In genomic region chrX:97984641-97985040, GRCh38 we compare ENCODE assay signal across 27 cellular contexts.
A peak's percentile ranks its signal among the peaks of the same experiment; 100 is the strongest.
DNase-seq lines count a peak whose midpoint lies in the region; ATAC-seq and TF ChIP-seq lines count a peak whose summit lies in the region.
"Had no signal": no experiment of that assay in that cellular context is flagged by ENCODE, and none has a peak within 500 bp of the region (broad histone marks: within the 10 kb centered on the region; RNA-seq: fewer than 3 reads in every experiment).

No MANE protein-coding gene starts in this region.

- H3K9me3 ChIP-seq in SK-N-SH (no peaks in the 10 kb centered on the region), PC-3 (ENCODE audit: low read length) (no peaks in the 10 kb centered on the region), smooth muscle cell (replicated peaks; ENCODE audit: low read depth) (no peaks in the 10 kb centered on the region), gastrocnemius medialis (no peaks in the 10 kb centered on the region)
- H3K9me3 ChIP-seq: BE2C, heart right ventricle, pancreas, vagina had no signal

- H4K20me1 ChIP-seq in SK-N-SH (ENCODE audit: insufficient read depth), result no peaks in the 10 kb centered on the region
- H4K20me1 ChIP-seq in PC-3 (ENCODE audit: low read length), result no peaks in the 10 kb centered on the region
- H4K20me1 ChIP-seq in smooth muscle cell (ENCODE audit: low read depth), result no peaks in the 10 kb centered on the region

- POLR2A ChIA-PET in SK-N-SH (lab: Yijun Ruan, JAX) (no interaction called here), PC-3 (lab: Charles Lee; ENCODE audit: unreplicated experiment) (no interaction called here)

- H3K27me3 ChIP-seq in SK-N-SH (ENCODE audit: insufficient read depth), result no peaks in the 10 kb centered on the region
- H3K27me3 ChIP-seq in PC-3 (ENCODE audit: low read length), result no peaks in the 10 kb centered on the region
- H3K27me3 ChIP-seq in foreskin keratinocyte, result no peaks in the 10 kb centered on the region
- no peaks in the 10 kb centered on the region for H3K27me3 ChIP-seq in smooth muscle cell (ENCODE audit: low read depth)
- no peaks in the 10 kb centered on the region for H3K27me3 ChIP-seq in gastrocnemius medialis
- H3K27me3 ChIP-seq: BE2C, vagina had no signal

- CTCF ChIA-PET in SK-N-SH (lab: Yijun Ruan, JAX) (no interaction called here), PC-3 (lab: Charles Lee) (no interaction called here)

- no peak for TF ChIP-seq EP300 in SK-N-SH (IDR thresholded peaks at IDR 0.05; ENCODE audit: borderline replicate concordance in 1 of 2, low read depth in 1 of 2, low read length in 1 of 2)

- DNase-seq in SK-N-SH (no peak), PC-3 (peak; percentile 37), foreskin keratinocyte (peak; percentile 73 to 88), smooth muscle cell (lab: John Stamatoyannopoulos, UW; ENCODE audit: unreplicated experiment) (no peak), COR-L47 (lab: John Stamatoyannopoulos, UW) (no peak), GF-D8 (lab: John Stamatoyannopoulos, UW) (no peak), gastrocnemius medialis (no peak)
- DNase-seq: 8988T; activated CD4-positive, alpha-beta T cell treated with anti-CD3 and anti-CD28 coated beads for 36 hours; activated CD8-positive, alpha-beta memory T cell treated with anti-CD3 and anti-CD28 coated beads, Interleukin-2, amount 10 ng/mL, durations not matched to agents 7 days and 5 days; activated naive CD8-positive, alpha-beta T cell treated with anti-CD3 and anti-CD28 coated beads, Interleukin-2, amount 10 ng/mL, durations not matched to agents 7 days and 5 days; BE2C; DMS79 treated with DMSO at 0.1 percent for 48 hours; heart right ventricle; KG1; natural killer cell; NCI-H1092 treated with DMSO at 0.1 percent for 48 hours; NCI-H2081; NCI-H524; pancreas; SHP77; substantia nigra had no signal

- WGBS in SK-N-SH (ENCODE audit: low lambda C conversion rate), result 30% methylated on average over 4 of the region's 4 CpGs
- 26% methylated on average over 4 of the region's 4 CpGs for WGBS in smooth muscle cell (ENCODE audit: low lambda C conversion rate)

- no peak for TF ChIP-seq RAD21 in SK-N-SH (IDR thresholded peaks at IDR 0.05; ENCODE audit: low read length)

- no peak overlapping the region for H3K4me2 ChIP-seq in SK-N-SH
- H3K4me2 ChIP-seq in PC-3 (ENCODE audit: low read length), result 0 out of 2 replicates have a peak overlapping the region, but pooled peaks have one; percentile 18
- peak overlapping the region; percentile 35 for H3K4me2 ChIP-seq in smooth muscle cell

- ATAC-seq in SK-N-SH treated with all-trans-retinoic acid at 6 μM for 48 hours (0 out of 3 replicates have a peak, but pooled peaks have one; percentile 28), PC-3 (no peak), foreskin keratinocyte (peak; percentile 98), gastrocnemius medialis (no peak)
- ATAC-seq: activated CD4-positive, alpha-beta T cell treated with anti-CD3 and anti-CD28 coated beads for 36 hours; activated CD8-positive, alpha-beta memory T cell treated with anti-CD3 and anti-CD28 coated beads, Interleukin-2, amount 10 ng/mL, durations not matched to agents 7 days and 5 days; activated T-helper 17 cell treated with anti-CD3 and anti-CD28 coated beads, Interleukin-2, amount 50 U/mL, for 72 hours; heart right ventricle; natural killer cell; pancreas; sciatic nerve had no signal

- intact Hi-C loops in PC-3 (cut with micrococcal nuclease) (no loop called here), gastrocnemius medialis (cut with DNase I; ENCODE audit: low total_unique reads) (no loop called here)

- H3K9me2 ChIP-seq in SK-N-SH (no peaks in the 10 kb centered on the region), PC-3 (replicated peaks; ENCODE audit: low read length) (no peaks in the 10 kb centered on the region)

- no peak overlapping the region for H2AFZ ChIP-seq in SK-N-SH (ENCODE audit: low read depth)
- H2AFZ ChIP-seq in PC-3 (ENCODE audit: low read length), result no peak overlapping the region
- H2AFZ ChIP-seq in smooth muscle cell (ENCODE audit: low read depth), result peak overlapping the region; percentile 78

- H3K4me1 ChIP-seq in SK-N-SH (ENCODE audit: control insufficient read depth in 1 of 2, insufficient read depth in 2 of 2, low read depth in 1 of 2, low read length in 1 of 2) (no peaks in the 10 kb centered on the region), PC-3 (ENCODE audit: insufficient read depth, low read length) (no peaks in the 10 kb centered on the region), foreskin keratinocyte (peaks cover 21% of the 10 kb centered on the region), smooth muscle cell (ENCODE audit: low read depth) (peaks cover 11% of the 10 kb centered on the region), gastrocnemius medialis (no peaks in the 10 kb centered on the region)
- H3K4me1 ChIP-seq: BE2C, heart right ventricle, pancreas, vagina had no signal

- no peak for TF ChIP-seq POLR2A in gastrocnemius medialis (IDR thresholded peaks at IDR 0.05)

- no TSS peak for BruUV-seq in PC-3 (replicated peaks; lab: Mats Ljungman, UMichigan)

- H3F3A ChIP-seq in SK-N-SH (replicated peaks; ENCODE audit: insufficient read depth) (no peaks in the 10 kb centered on the region), PC-3 (ENCODE audit: low read length, unreplicated experiment) (no peaks in the 10 kb centered on the region), smooth muscle cell (ENCODE audit: low read depth) (peaks cover 6% of the 10 kb centered on the region)

- H3K27ac ChIP-seq in SK-N-SH (ENCODE audit: low read depth in 2 of 2, low read length in 1 of 2), result no peak overlapping the region
- no peak overlapping the region for H3K27ac ChIP-seq in PC-3 (ENCODE audit: low read length)
- H3K27ac ChIP-seq in foreskin keratinocyte, result peak overlapping the region; percentile 78
- H3K27ac ChIP-seq in smooth muscle cell (ENCODE audit: low read depth), result peak overlapping the region; percentile 12
- no peak overlapping the region for H3K27ac ChIP-seq in gastrocnemius medialis
- H3K27ac ChIP-seq: coronary artery, heart right ventricle, pancreas, vagina had no signal

- H3K79me2 ChIP-seq in SK-N-SH (ENCODE audit: insufficient read depth) (no peaks in the 10 kb centered on the region), PC-3 (ENCODE audit: low read length) (no peaks in the 10 kb centered on the region), smooth muscle cell (ENCODE audit: low read depth) (no peaks in the 10 kb centered on the region)

- in situ Hi-C loops in gastrocnemius medialis (cut with MboI; ENCODE audit: low sequenced_read_pairs in 4 of 4), result no loop called here

- no peak overlapping the region for H3K9ac ChIP-seq in SK-N-SH
- no peak overlapping the region for H3K9ac ChIP-seq in PC-3 (ENCODE audit: low read length)
- no peak overlapping the region for H3K9ac ChIP-seq in smooth muscle cell (ENCODE audit: low read depth)

- H3K4me3 ChIP-seq in SK-N-SH (ENCODE audit: low read depth in 2 of 2, low read length in 1 of 2) (no peak overlapping the region), PC-3 (ENCODE audit: low read length) (no peak overlapping the region), smooth muscle cell (no peak overlapping the region), gastrocnemius medialis (no peak overlapping the region)
- H3K4me3 ChIP-seq: coronary artery, heart right ventricle, pancreas, vagina had no signal

- H3K36me3 ChIP-seq in SK-N-SH (replicated peaks in 1 of 2; ENCODE audit: control insufficient read depth in 1 of 2, insufficient read depth in 2 of 2, low read length in 1 of 2), result no peaks in the 10 kb centered on the region
- no peaks in the 10 kb centered on the region for H3K36me3 ChIP-seq in PC-3 (ENCODE audit: low read depth, low read length)
- H3K36me3 ChIP-seq in smooth muscle cell (ENCODE audit: low read depth), result no peaks in the 10 kb centered on the region
- H3K36me3 ChIP-seq in gastrocnemius medialis, result no peaks in the 10 kb centered on the region
- H3K36me3 ChIP-seq: BE2C, heart right ventricle, pancreas, vagina had no signal

- TF ChIP-seq CTCF in SK-N-SH (IDR thresholded peaks at IDR 0.05) (no peak), PC-3 (conservative IDR thresholded peaks at IDR 0.05; ENCODE audit: low read depth, low read length) (no peak), foreskin keratinocyte (conservative IDR thresholded peaks at IDR 0.05) (no peak), smooth muscle cell (IDR thresholded peaks at IDR 0.05; ENCODE audit: borderline replicate concordance, insufficient read depth, poor library complexity, severe bottlenecking) (no peak), gastrocnemius medialis (IDR thresholded peaks at IDR 0.05 in 4 of 5, conservative IDR thresholded peaks at IDR 0.05 in 1 of 5) (no peak)

TF ChIP-seq in SK-N-SH, 30 proteins besides CTCF, POLR2A, EP300 and RAD21 (continues in another document):
- TF ChIP-seq MXI1 (IDR thresholded peaks at IDR 0.05; ENCODE audit: low read depth, low read length) (no peak), PBX3 (IDR thresholded peaks at IDR 0.05) (no peak), FOXM1 (IDR thresholded peaks at IDR 0.05; ENCODE audit: low read depth) (no peak), NRF1 (IDR thresholded peaks at IDR 0.05; ENCODE audit: low read depth, low read length) (no peak), FOSL2 (IDR thresholded peaks at IDR 0.05; ENCODE audit: borderline replicate concordance, low read depth) (no peak), JUND (IDR thresholded peaks at IDR 0.05) (no peak), GABPA (IDR thresholded peaks at IDR 0.05; ENCODE audit: low read depth) (no peak), FOXJ3 (CRISPR knock-in tag; IDR thresholded peaks at IDR 0.05) (no peak)

Comparison
In these comparisons a context has a peak if more than half of its experiments do, and no peak if none do; other contexts are left out.
1. ATAC-seq: peak in SK-N-SH treated with all-trans-retinoic acid at 6 μM for 48 hours (single experiment) and foreskin keratinocyte (single experiment); none in PC-3 (single experiment) and gastrocnemius medialis (0 of 2).
2. DNase-seq: peak in PC-3 (single experiment) and foreskin keratinocyte (2 of 2); none in SK-N-SH (single experiment), smooth muscle cell (single experiment), COR-L47 (single experiment), GF-D8 (single experiment) and gastrocnemius medialis (0 of 2).
3. H3K27ac ChIP-seq: peak in foreskin keratinocyte (single experiment) and smooth muscle cell (single experiment); none in SK-N-SH (0 of 2), PC-3 (single experiment) and gastrocnemius medialis (0 of 4).